In genomic region chr1:159923203-159924024, GRCh38 we compare ENCODE assay signal across 8 cellular contexts. TPM values are rescaled to one million over a fixed set of nuclear protein-coding genes. Genes with fewer than 3 reads are reported as not detected.
DNase-seq lines count a peak whose midpoint lies in the region; ATAC-seq and TF ChIP-seq lines count a peak whose summit lies in the region.

No MANE protein-coding gene starts in this region.

- H3K4me1 ChIP-seq in esophagus (ENCODE audit: control insufficient read depth in 2 of 2, insufficient read depth in 2 of 2, low read length in 1 of 2) (peaks cover 11 to 24% of the 10 kb centered on the region in 2 donors), stomach (peaks cover 44 to 73% (median 65%) of the 10 kb centered on the region in 4 donors)

- no peaks in the 10 kb centered on the region for H3K9me3 Mint-ChIP-seq in nephron

- H3K36me3 Mint-ChIP-seq in nephron (ENCODE audit: low read depth) = peaks cover 13% of the 10 kb centered on the region

- peak overlapping the region; percentile 86 to 91 (median 87) for H3K4me3 Mint-ChIP-seq in nephron

- TF ChIP-seq CTCF in AG09309 (IDR thresholded peaks at IDR 0.05; ENCODE audit: control insufficient read depth, insufficient read depth, low read depth, low read length, missing control alignments) = no peak
- TF ChIP-seq CTCF in nephron (IDR thresholded peaks at IDR 0.05; ENCODE audit: unreplicated experiment in 3 of 3) = no peak
- no peak for TF ChIP-seq CTCF in stomach (IDR thresholded peaks at IDR 0.05)

- intact Hi-C loops in stomach (cut with DNase I; ENCODE audit: low total_unique reads) = no loop called here

- DNase-seq in AG09309 (ENCODE audit: low read depth) (no peak), NOMO-1 treated with dmso at 0.1 percent for 144 hours (lab: John Stamatoyannopoulos, UW; ENCODE audit: unreplicated experiment) (peak; percentile 39), activated T-cell treated with anti-CD3 and anti-CD28 coated beads for 1 hour (ENCODE audit: low read depth) (peak; percentile 79), stomach (peak; percentile 89)

- peaks cover 62% of the 10 kb centered on the region for H3K4me1 Mint-ChIP-seq in nephron

- H3K4me3 ChIP-seq in AG09309 (ENCODE audit: control insufficient read depth, low read depth, low read length) = peak overlapping the region; percentile 73
- peak overlapping the region; percentile 76 to 96 for H3K4me3 ChIP-seq in esophagus (ENCODE audit: low read depth in 1 of 2, low read length in 2 of 2)
- H3K4me3 ChIP-seq in stomach = peak overlapping the region; percentile 79 to 93 (median 82)

- peak; percentile 58 for TF ChIP-seq EP300 in stomach (IDR thresholded peaks at IDR 0.05)

- H3K36me3 ChIP-seq in esophagus (ENCODE audit: control insufficient read depth in 2 of 2, insufficient read depth in 2 of 2, low read length in 1 of 2) (peaks cover 18 to 19% of the 10 kb centered on the region in 2 donors), stomach (peaks cover 19 to 27% (median 24%) of the 10 kb centered on the region in 4 donors)

- no peaks in the 10 kb centered on the region for H3K27me3 Mint-ChIP-seq in nephron (ENCODE audit: low read depth)

- WGBS in esophagus, 2 donors = 2 to 4% methylated on average over 20 of the region's 20 CpGs
- 1 to 8% (median 2%) methylated on average over 20 of the region's 20 CpGs for WGBS in stomach, 5 donors

- H3K27ac ChIP-seq in esophagus (ENCODE audit: low read depth in 2 of 2, low read length in 1 of 2) (peak overlapping the region; percentile 97 to 99), stomach (peak overlapping the region; percentile 87 to 99 (median 98))

- H3K27me3 ChIP-seq in esophagus (ENCODE audit: control insufficient read depth in 1 of 2, insufficient read depth in 2 of 2, low read length in 2 of 2) (no peaks in the 10 kb centered on the region), stomach (no peaks in the 10 kb centered on the region)

- peak overlapping the region; percentile 82 to 92 (median 88) for H3K27ac Mint-ChIP-seq in nephron

- ATAC-seq in HG03354 (IDR thresholded peaks at IDR 0.05; ENCODE audit: poor library complexity, severe bottlenecking, unreplicated experiment) = peak; percentile 42

- no peaks in the 10 kb centered on the region for H3K9me3 ChIP-seq in esophagus (ENCODE audit: control insufficient read depth in 2 of 2, insufficient read depth in 1 of 2, low read depth in 1 of 2, low read length in 1 of 2)
- H3K9me3 ChIP-seq in stomach = no peaks in the 10 kb centered on the region

- peak; percentile 41 for TF ChIP-seq POLR2A in GM19099 (IDR thresholded peaks at IDR 0.05; ENCODE audit: extremely low read depth, insufficient read length, low read depth)
- peak in 1 of 4 donors; percentile 60 for TF ChIP-seq POLR2A in stomach (IDR thresholded peaks at IDR 0.05)

RNA-seq across cellular contexts. Expression of gene TAGLN2, which starts 1.9 kb away (rescaled TPM):
- polyA plus RNA-seq in esophagus = 100 to 1,000 TPM; 309 to 366 TPM
- 100 to 1,000 TPM in 4 of 5 donors, 10 to 100 TPM in 1; 49.0 to 445 (median 239) TPM for total RNA-seq in stomach
- polyA plus RNA-seq in stomach = 1,000 to 10,000 TPM in 1 of 3 donors, 100 to 1,000 TPM in 2; 306 to 1,290 (median 583) TPM

RNA-seq across cellular contexts. Expression of gene IGSF9, which starts 22.0 kb away (rescaled TPM):
- 10 to 100 TPM in 1 of 2 donors, 1 to 10 TPM in 1; 7.4 to 16.1 TPM for polyA plus RNA-seq in esophagus
- 10 to 100 TPM in 3 of 5 donors, 1 to 10 TPM in 2; 4.9 to 36.2 (median 15.6) TPM for total RNA-seq in stomach
- 1 to 10 TPM; 2.0 to 8.2 (median 7.3) TPM for polyA plus RNA-seq in stomach

RNA-seq across cellular contexts. Expression of gene CFAP45, which starts 23.4 kb away (rescaled TPM):
- polyA plus RNA-seq in esophagus = under 1 TPM; 0.44 to 0.61 TPM
- 1 to 10 TPM in 1 of 5 donors, under 1 TPM in 1, not detected in 3; 0.73 to 1.0 TPM for total RNA-seq in stomach
- polyA plus RNA-seq in stomach = under 1 TPM in 2 of 3 donors, not detected in 1; 0.30 to 0.31 TPM

RNA-seq across cellular contexts. Expression of gene SLAMF9, which starts 30.6 kb away (rescaled TPM):
- under 1 TPM; 0.05 to 0.14 TPM for polyA plus RNA-seq in esophagus
- not detected for total RNA-seq in stomach
- polyA plus RNA-seq in stomach = under 1 TPM in 1 of 3 donors, not detected in 2; 0.87 TPM
